In genomic region chr20:44885392-44886275, GRCh38 we compare ENCODE assay signal across 8 cellular contexts. TPM values are rescaled to one million over a fixed set of nuclear protein-coding genes. Genes with fewer than 3 reads are reported as not detected.
DNase-seq lines count a peak whose midpoint lies in the region; ATAC-seq and TF ChIP-seq lines count a peak whose summit lies in the region.

YWHAB (plus strand) TSS chr20:44885705; CDS start chr20:44901534, 15,829 bp downstream.

- H4K20me1 ChIP-seq in OCI-LY1 (ENCODE audit: insufficient read depth, low read length), result no peaks in the 10 kb centered on the region

- peaks cover 49% of the 10 kb centered on the region for H3K79me2 ChIP-seq in OCI-LY1 (ENCODE audit: insufficient read depth, low read length)

- H3K27me3 Mint-ChIP-seq in endothelial cell (ENCODE audit: unreplicated experiment), result peaks cover 5% of the 10 kb centered on the region

- H3K27ac Mint-ChIP-seq in endothelial cell (ENCODE audit: unreplicated experiment), result peak within 1 kb of the TSS; percentile 96

- H3K4me1 ChIP-seq in HUES64 (ENCODE audit: insufficient read depth, low read length) (peaks cover 23% of the 10 kb centered on the region), OCI-LY1 (ENCODE audit: insufficient read depth, low read length, severe bottlenecking) (peaks cover 47% of the 10 kb centered on the region)

- H2AFZ ChIP-seq in OCI-LY1 (ENCODE audit: low read length), result peak within 1 kb of the TSS; percentile 85; the same call in 1 of the 2 replicates

- WGBS in HUES64, result under 1% methylated on average over 89 of the region's 89 CpGs

- peaks cover 15% of the 10 kb centered on the region for H3K36me3 ChIP-seq in HUES64 (ENCODE audit: insufficient read depth, low read length)
- H3K36me3 ChIP-seq in OCI-LY1 (ENCODE audit: insufficient read depth, low read length), result peaks cover 25% of the 10 kb centered on the region

- H3K27me3 ChIP-seq in HUES64 (ENCODE audit: insufficient read depth, low read length) (no peaks in the 10 kb centered on the region), OCI-LY1 (ENCODE audit: insufficient read depth, low read length) (no peaks in the 10 kb centered on the region)

- H3K9me2 ChIP-seq in OCI-LY1 (ENCODE audit: low read depth, low read length), result no peaks in the 10 kb centered on the region

- H3K9ac ChIP-seq in HUES64 (ENCODE audit: low read depth, low read length) (peak within 1 kb of the TSS; percentile 97), OCI-LY1 (ENCODE audit: low read length) (peak within 1 kb of the TSS; percentile 95)

- H3K4me2 ChIP-seq in OCI-LY1 (ENCODE audit: low read length), result peak within 1 kb of the TSS; percentile 92

- peaks cover 28% of the 10 kb centered on the region for H3K4me1 Mint-ChIP-seq in endothelial cell (ENCODE audit: unreplicated experiment)

- H3K9me3 ChIP-seq in HUES64 (ENCODE audit: insufficient read depth, low read depth, low read length), result no peaks in the 10 kb centered on the region
- no peaks in the 10 kb centered on the region for H3K9me3 ChIP-seq in OCI-LY1 (ENCODE audit: low read length)

- H3K9me3 Mint-ChIP-seq in endothelial cell (ENCODE audit: unreplicated experiment), result no peaks in the 10 kb centered on the region

- ATAC-seq in GM21423 (IDR thresholded peaks at IDR 0.05; ENCODE audit: unreplicated experiment), result peak; percentile 91

- H3K4me3 ChIP-seq in HUES64 (ENCODE audit: low read length) (peak within 1 kb of the TSS; percentile 95), OCI-LY1 (ENCODE audit: low read depth, low read length, poor library complexity, severe bottlenecking) (peak within 1 kb of the TSS; percentile 99)

- TF ChIP-seq CTCF in OCI-LY1 (IDR thresholded peaks at IDR 0.05; ENCODE audit: low read length) (no peak), endothelial cell (IDR thresholded peaks at IDR 0.05; ENCODE audit: unreplicated experiment) (no peak)

- peak within 1 kb of the TSS; percentile 99 for H3K4me3 Mint-ChIP-seq in endothelial cell (ENCODE audit: unreplicated experiment)

- peak; percentile 98 for DNase-seq in D341Med (ENCODE audit: low spot score)
- DNase-seq in activated CD8-positive, alpha-beta memory T cell treated with anti-CD3 and anti-CD28 coated beads, Interleukin-2, amount 50 U/mL, for 4 hours, result peak; percentile 98
- DNase-seq in endothelial cell (ENCODE audit: low spot score), result peak; percentile 99
- DNase-seq in midbrain (lab: John Stamatoyannopoulos, UW), result peak; percentile 97
- peak; percentile 94 to 96 for DNase-seq in stimulated activated CD8-positive, alpha-beta memory T cell treated with anti-CD3 and anti-CD28 coated beads, Interleukin-2, amount 100 ng/mL, for 1 hour (ENCODE audit: low read depth in 2 of 2)

- no peaks in the 10 kb centered on the region for H3F3A ChIP-seq in OCI-LY1 (ENCODE audit: insufficient read depth, low read length)

- peaks cover 7% of the 10 kb centered on the region for H3K36me3 Mint-ChIP-seq in endothelial cell (ENCODE audit: low read depth, unreplicated experiment)

- H3K27ac ChIP-seq in HUES64 (ENCODE audit: low read depth, low read length) (peak within 1 kb of the TSS; percentile 96), OCI-LY1 (ENCODE audit: low read depth, low read length, poor library complexity, severe bottlenecking) (peak within 1 kb of the TSS; percentile 73)

RNA-seq across cellular contexts. Expression of gene YWHAB, which starts in this region (rescaled TPM):
- 189 TPM for polyA plus RNA-seq in HUES64 (2013, experiment 1 of 2)
- polyA plus RNA-seq in HUES64 (2013, experiment 2 of 2), result 186 TPM
- 183 TPM for total RNA-seq in endothelial cell (ENCODE audit: unreplicated experiment)

Comparison
In these comparisons a context has a peak if more than half of its experiments do, and no peak if none do; other contexts are left out.
1. Peak in every context shown above with its lines: DNase-seq, ATAC-seq, H3K4me3 ChIP-seq and H3K27ac ChIP-seq.